In the genomic region with DNA sequence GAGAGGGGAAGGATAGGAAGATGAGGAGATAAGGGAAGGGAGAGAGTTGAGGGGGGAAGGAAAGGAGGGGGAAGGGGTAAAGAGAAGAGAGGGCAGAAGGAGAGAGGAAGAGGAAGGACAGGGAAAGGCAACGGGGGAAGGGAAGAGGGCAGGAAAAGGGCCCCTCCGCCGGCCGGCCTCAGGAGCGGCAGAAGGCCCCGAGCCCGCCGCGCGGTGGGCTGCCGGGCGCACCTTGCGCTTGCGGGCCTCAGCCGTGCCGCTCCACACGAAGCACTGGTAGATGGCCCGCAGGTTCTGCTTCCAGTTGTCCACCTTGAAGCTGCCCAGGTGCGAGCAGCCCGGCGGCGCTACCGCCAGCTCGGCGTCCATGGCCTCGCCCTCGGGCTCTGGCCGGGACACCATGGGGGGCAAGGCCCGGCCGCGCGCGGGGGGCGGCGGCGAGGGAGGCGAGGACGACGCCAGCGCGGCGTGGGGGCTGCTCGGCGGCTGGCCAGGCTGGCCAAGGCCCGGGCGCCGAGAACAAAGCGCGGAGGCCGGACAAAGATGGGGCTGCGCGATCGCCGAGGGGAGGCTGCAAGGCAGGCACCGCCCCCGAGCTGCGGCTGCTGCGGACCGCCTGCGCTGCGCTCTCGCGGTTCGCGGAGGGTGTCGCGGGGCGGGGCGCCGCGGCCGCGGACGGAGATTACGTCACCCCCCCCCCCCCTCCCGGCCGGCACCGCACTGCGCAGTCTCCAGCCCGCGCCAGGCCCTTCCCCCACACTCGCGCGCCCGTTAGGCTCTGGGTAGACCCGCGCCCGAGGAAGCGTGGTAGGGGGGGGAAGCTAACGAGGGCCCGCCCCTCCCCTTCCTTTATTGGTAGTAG, we compare ENCODE assay signal across 8 cellular contexts. TPM values are rescaled to one million over a fixed set of nuclear protein-coding genes. Genes with fewer than 3 reads are reported as not detected.
DNase-seq lines count a peak whose midpoint lies in the region; ATAC-seq, FAIRE-seq and TF ChIP-seq lines count a peak whose summit lies in the region.

A gene (minus strand): TSS at position 578 of the 862 bp plus-strand sequence. CDS start 176 bp downstream, at position 402.

- TF ChIP-seq EP300 in HepG2 (IDR thresholded peaks at IDR 0.05; ENCODE audit: low read depth in 2 of 2, low read length in 2 of 2) = 0 out of 4 replicates have a peak, but pooled peaks of 1 of the 2 experiments have one; percentile 5
- no peak for TF ChIP-seq EP300 in HepG2 (CRISPR knock-in tag; IDR thresholded peaks at IDR 0.05; ENCODE audit: borderline replicate concordance)

- POLR2A ChIA-PET in HepG2 (lab: Yijun Ruan, JAX) = interaction anchor here (0.7 to 2.2 kb wide), 19 partner anchors 9 to 509 kb away, joined by 3 to 21 read pairs (median 4); a partner anchor contains a TSS

- H3K4me3 ChIP-seq in choroid plexus epithelial cell (ENCODE audit: low read depth, low read length) (peak within 1 kb of the TSS; percentile 88), HepG2 (replicated peaks in 1 of 3; ENCODE audit: insufficient read depth in 1 of 3, low read depth in 2 of 3, low read length in 3 of 3) (peak within 1 kb of the TSS; percentile 82 to 100 (median 95))

- peak within 1 kb of the TSS; percentile 100 for H3K9ac ChIP-seq in ES-I3 (ENCODE audit: low read depth, low read length)
- peak within 1 kb of the TSS; percentile 100 for H3K9ac ChIP-seq in HepG2 (ENCODE audit: insufficient read depth, low read depth, low read length)

- H3K4me1 ChIP-seq in ES-I3 (ENCODE audit: insufficient read depth, low read length) = peaks cover 7% of the 10 kb centered on the region
- H3K4me1 ChIP-seq in HepG2 (ENCODE audit: insufficient read depth, low read length) = peaks cover 39% of the 10 kb centered on the region

- peak within 1 kb of the TSS; percentile 66 for H2AFZ ChIP-seq in HepG2 (ENCODE audit: low read length)

- peak within 1 kb of the TSS; percentile 97 for H3K27ac ChIP-seq in HepG2 (ENCODE audit: extremely low read length, insufficient read depth, low read length)

- TF ChIP-seq RAD21 in HepG2 (CRISPR knock-in tag; IDR thresholded peaks at IDR 0.05) = no peak

- no peak for TF ChIP-seq CTCF in GM20000 (IDR thresholded peaks at IDR 0.05; ENCODE audit: extremely low read depth, missing control alignments)
- TF ChIP-seq CTCF in choroid plexus epithelial cell (conservative IDR thresholded peaks at IDR 0.05; ENCODE audit: low read depth, low read length) = no peak
- TF ChIP-seq CTCF in HepG2 (CRISPR knock-in tag; IDR thresholded peaks at IDR 0.05) = no peak

- H3K9me3 ChIP-seq in ES-I3 (ENCODE audit: control insufficient read depth, insufficient read depth, low read length) = no peaks in the 10 kb centered on the region
- no peaks in the 10 kb centered on the region for H3K9me3 ChIP-seq in HepG2 (ENCODE audit: low read length)

- FAIRE-seq in HepG2 (lab: Jason Lieb, UNC) = no peak

- peak within 1 kb of the TSS; percentile 99 for H3K4me2 ChIP-seq in HepG2 (ENCODE audit: low read depth, low read length)

- H3K36me3 ChIP-seq in ES-I3 (ENCODE audit: insufficient read depth, low read length) (peaks cover 7% of the 10 kb centered on the region; the same call in 1 of the 2 replicates), HepG2 (replicated peaks in 1 of 2; ENCODE audit: control insufficient read depth in 1 of 2, insufficient read depth in 2 of 2, low read length in 2 of 2) (peaks cover 0 to 5% of the 10 kb centered on the region in 2 experiments; a peak in 2 of 5 replicates)

- peak; percentile 77 to 81 for TF ChIP-seq POLR2A in HepG2 (IDR thresholded peaks at IDR 0.05; ENCODE audit: insufficient read depth in 1 of 2, low read depth in 2 of 2, low read length in 2 of 2)

- in situ Hi-C loops in HepG2 (cut with HindIII; ENCODE audit: extremely low pct_ligation_motif_present, low pct_unique_long_range_greater_than_20kb) = no loop called here

- H4K20me1 ChIP-seq in HepG2 (ENCODE audit: insufficient read depth, low read length) = peaks cover 44% of the 10 kb centered on the region

- DNase-seq in GM20000 (ENCODE audit: low spot score) (peak; percentile 94), choroid plexus epithelial cell (ENCODE audit: low read depth) (no peak), HepG2 (ENCODE audit: low spot score) (no peak), RPMI8226 (no peak)
- peak; percentile 9 for DNase-seq in stimulated activated CD8-positive, alpha-beta memory T cell treated with anti-CD3 and anti-CD28 coated beads, Interleukin-12 subunit alpha, Interleukin-12 subunit beta, amount 100 ng/mL, for 1 hour (ENCODE audit: low read depth)

- peaks cover 44% of the 10 kb centered on the region for H3K79me2 ChIP-seq in HepG2 (ENCODE audit: insufficient read depth, low read length)

- CTCF ChIA-PET in HepG2 (lab: Yijun Ruan, JAX; ENCODE audit: low intra/inter-chr PET ratio, low total read pairs) = no interaction called here

- H3K27me3 ChIP-seq in HepG2 (ENCODE audit: control insufficient read depth in 1 of 2, insufficient read depth in 2 of 2, low read length in 2 of 2) = no peaks in the 10 kb centered on the region; a peak in 1 of 5 replicates

- under 1% methylated on average over 14 of the region's 91 CpGs for WGBS in HepG2 (ENCODE audit: low lambda C conversion rate)

- ATAC-seq in HG03565 (IDR thresholded peaks at IDR 0.05; ENCODE audit: unreplicated experiment) (peak; percentile 44), HepG2 (peak; percentile 77)

- TSS peak; percentile 80 for BruUV-seq in HepG2 (replicated peaks; lab: Mats Ljungman, UMichigan)

- intact Hi-C loops in T-helper 1 cell treated with Interleukin-12 subunit alpha and Interleukin-12 subunit beta and Interleukin-4 antibody, amounts not matched to agents 30 ng/mL and 1 ng/mL, for 36 hours (cut with micrococcal nuclease) = loop anchor here (1.0 to 2.0 kb wide), 10 partner anchors 8 to 509 kb away; a partner anchor contains a TSS
- intact Hi-C loops in HepG2 (cut with micrococcal nuclease; ENCODE audit: unreplicated experiment) = loop anchor here (2.0 to 10.0 kb wide), 2 partner anchors 84 to 242 kb away; a partner anchor contains a TSS

TF ChIP-seq in HepG2, 621 proteins besides CTCF, POLR2A, EP300 and RAD21 (continues in another document):
- TF ChIP-seq TAF15 (IDR thresholded peaks at IDR 0.05; ENCODE audit: low read depth, low read length, poor library complexity, severe bottlenecking) = no peak
- no peak for TF ChIP-seq TBL1XR1 (IDR thresholded peaks at IDR 0.05; ENCODE audit: borderline replicate concordance, low read length, partially characterized antibody)
- TF ChIP-seq, protein P1, sequence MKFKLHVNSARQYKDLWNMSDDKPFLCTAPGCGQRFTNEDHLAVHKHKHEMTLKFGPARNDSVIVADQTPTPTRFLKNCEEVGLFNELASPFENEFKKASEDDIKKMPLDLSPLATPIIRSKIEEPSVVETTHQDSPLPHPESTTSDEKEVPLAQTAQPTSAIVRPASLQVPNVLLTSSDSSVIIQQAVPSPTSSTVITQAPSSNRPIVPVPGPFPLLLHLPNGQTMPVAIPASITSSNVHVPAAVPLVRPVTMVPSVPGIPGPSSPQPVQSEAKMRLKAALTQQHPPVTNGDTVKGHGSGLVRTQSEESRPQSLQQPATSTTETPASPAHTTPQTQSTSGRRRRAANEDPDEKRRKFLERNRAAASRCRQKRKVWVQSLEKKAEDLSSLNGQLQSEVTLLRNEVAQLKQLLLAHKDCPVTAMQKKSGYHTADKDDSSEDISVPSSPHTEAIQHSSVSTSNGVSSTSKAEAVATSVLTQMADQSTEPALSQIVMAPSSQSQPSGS (CRISPR knock-in tag; IDR thresholded peaks at IDR 0.05) = 0 out of 2 replicates have a peak, but pooled peaks have one; percentile 33
- 0 out of 2 replicates have a peak, but pooled peaks have one; percentile 38 for TF ChIP-seq ZNF564 (CRISPR knock-in tag; IDR thresholded peaks at IDR 0.05)
- TF ChIP-seq, protein P2, sequence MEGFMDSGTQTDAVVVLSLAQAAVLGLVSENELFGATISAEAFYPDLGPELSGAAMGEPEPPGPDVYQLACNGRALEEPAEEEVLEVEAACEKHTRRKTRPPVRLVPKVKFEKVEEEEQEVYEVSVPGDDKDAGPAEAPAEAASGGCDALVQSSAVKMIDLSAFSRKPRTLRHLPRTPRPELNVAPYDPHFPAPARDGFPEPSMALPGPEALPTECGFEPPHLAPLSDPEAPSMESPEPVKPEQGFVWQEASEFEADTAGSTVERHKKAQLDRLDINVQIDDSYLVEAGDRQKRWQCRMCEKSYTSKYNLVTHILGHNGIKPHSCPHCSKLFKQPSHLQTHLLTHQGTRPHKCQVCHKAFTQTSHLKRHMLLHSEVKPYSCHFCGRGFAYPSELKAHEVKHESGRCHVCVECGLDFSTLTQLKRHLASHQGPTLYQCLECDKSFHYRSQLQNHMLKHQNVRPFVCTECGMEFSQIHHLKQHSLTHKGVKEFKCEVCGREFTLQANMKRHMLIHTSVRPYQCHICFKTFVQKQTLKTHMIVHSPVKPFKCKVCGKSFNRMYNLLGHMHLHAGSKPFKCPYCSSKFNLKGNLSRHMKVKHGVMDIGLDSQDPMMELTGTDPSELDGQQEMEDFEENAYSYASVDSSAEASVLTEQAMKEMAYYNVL (CRISPR knock-in tag; IDR thresholded peaks at IDR 0.05; ENCODE audit: borderline replicate concordance) = 0 out of 2 replicates have a peak, but pooled peaks have one; percentile 51

RNA-seq across cellular contexts. Expression of the gene that starts here (rescaled TPM):
- total RNA-seq in T-helper 1 cell treated with Interleukin-12 subunit alpha and Interleukin-12 subunit beta and Interleukin-4 antibody, amounts not matched to agents 30 ng/mL and 1 ng/mL, for 36 hours = 128 and 139 TPM in 2 replicates
- total RNA-seq in HepG2 (2016; rRNA removed; fragmentation: Illumina TruSeq; extraction: Trizol) = 130 and 131 TPM in 2 replicates
- total RNA-seq in HepG2 (2016; cell fraction: cytosol; rRNA removed; fragmentation: Illumina TruSeq; extraction: Trizol; ENCODE audit: low read depth) = 17.2 and 17.3 TPM in 2 replicates
- 119 and 130 TPM in 2 replicates for total RNA-seq in HepG2 (2016; cell fraction: insoluble cytoplasmic fraction; rRNA removed; fragmentation: Illumina TruSeq; extraction: Trizol)
- total RNA-seq in HepG2 (2016; cell fraction: membrane; rRNA removed; fragmentation: Illumina TruSeq; extraction: Trizol) = 54.1 and 54.4 TPM in 2 replicates
- 79.5 and 96.3 TPM in 2 replicates for total RNA-seq in HepG2 (2016; cell fraction: nucleus; rRNA removed; fragmentation: Illumina TruSeq; extraction: Trizol)
- polyA plus RNA-seq in HepG2 (2011; rRNA removed) = 98.0 and 124 TPM in 2 replicates
- polyA plus RNA-seq in HepG2 (2011; cell fraction: cytosol; rRNA removed) = 56.8 and 60.3 TPM in 2 replicates
- polyA plus RNA-seq in HepG2 (2011; cell fraction: nucleus; rRNA removed) = 126 and 139 TPM in 2 replicates
- 65.0 and 69.3 TPM in 2 replicates for polyA plus RNA-seq in HepG2 (2012)
- polyA plus RNA-seq in HepG2 (2016; cell fraction: cytosol; fragmentation: Illumina TruSeq; extraction: Trizol; ENCODE audit: low read depth) = 4.2 and 4.5 TPM in 2 replicates
- polyA plus RNA-seq in HepG2 (2016; cell fraction: insoluble cytoplasmic fraction; fragmentation: Illumina TruSeq; extraction: Trizol; ENCODE audit: low read depth) = 65.3 and 91.2 TPM in 2 replicates
- 18.3 and 19.5 TPM in 2 replicates for polyA plus RNA-seq in HepG2 (2016; cell fraction: membrane; fragmentation: Illumina TruSeq; extraction: Trizol; ENCODE audit: low read depth)
- 101 and 103 TPM in 2 replicates for polyA plus RNA-seq in HepG2 (2016; cell fraction: nucleus; fragmentation: Illumina TruSeq; extraction: Trizol; ENCODE audit: insufficient read depth, low read depth)
- 337 and 421 TPM in 2 replicates for polyA minus RNA-seq in HepG2 (2011; rRNA and poly(A)+ RNA removed; ENCODE audit: low replicate concordance)
- polyA minus RNA-seq in HepG2 (2011; cell fraction: cytosol; rRNA and poly(A)+ RNA removed) = 104 and 120 TPM in 2 replicates
- polyA minus RNA-seq in HepG2 (2011; cell fraction: nucleus; rRNA and poly(A)+ RNA removed) = 71.7 and 94.2 TPM in 2 replicates

Comparison
In these comparisons a context has a peak if more than half of its experiments do, and no peak if none do; other contexts are left out.
1. DNase-seq: peak in GM20000 (single experiment) and stimulated activated CD8-positive, alpha-beta memory T cell treated with anti-CD3 and anti-CD28 coated beads, Interleukin-12 subunit alpha, Interleukin-12 subunit beta, amount 100 ng/mL, for 1 hour (single experiment); none in choroid plexus epithelial cell (single experiment), HepG2 (single experiment) and RPMI8226 (single experiment).